23 cellular contexts compared by ENCODE assay signal in the genomic region with DNA sequence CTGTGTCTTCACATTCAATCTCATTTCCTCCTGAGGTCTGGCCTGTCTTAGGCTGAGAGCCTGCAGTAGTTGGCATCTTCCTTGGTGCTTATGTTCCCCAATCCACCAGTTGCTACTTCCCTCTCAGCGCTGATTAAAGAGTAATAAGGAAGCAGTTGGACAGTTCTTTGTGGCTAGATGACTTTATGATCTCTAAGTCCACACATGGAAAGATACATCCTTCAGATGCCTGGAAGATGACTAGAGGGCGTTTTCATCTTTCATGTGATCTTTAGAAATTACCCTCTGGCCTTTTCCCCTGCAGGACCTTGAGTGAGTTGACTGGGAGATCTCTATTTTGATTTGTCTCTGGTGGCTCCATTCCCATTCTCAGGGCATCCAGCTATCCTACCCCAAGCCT.
"Had no signal": no experiment of that assay in that cellular context is flagged by ENCODE, and none has a peak within 500 bp of the region (broad histone marks: within the 10 kb centered on the region; RNA-seq: fewer than 3 reads in every experiment).

No MANE protein-coding gene starts in this region.

- H3K4me3 Mint-ChIP-seq: endodermal cell, memory B cell, mesothelial cell of epicardium, naive B cell, nephron had no signal

- H3K27me3 ChIP-seq: left lung, stomach, upper lobe of left lung, vagina had no signal

- ATAC-seq: left lung, lower lobe of right lung, sciatic nerve had no signal

- H3K4me3 ChIP-seq: coronary artery, left lung, lower lobe of right lung, skin epidermis, stomach, thoracic aorta, upper lobe of left lung, vagina had no signal

- H3K27me3 Mint-ChIP-seq: memory B cell had no signal

- H3K36me3 ChIP-seq: left lung, lower lobe of right lung, stomach, thoracic aorta, upper lobe of left lung, vagina had no signal

- H3K36me3 Mint-ChIP-seq: memory B cell, mesothelial cell of epicardium, naive B cell had no signal

- H3K9me3 ChIP-seq: left lung, lower lobe of right lung, stomach, thoracic aorta, upper lobe of left lung, vagina had no signal

- H3K4me1 Mint-ChIP-seq: memory B cell, naive B cell had no signal

- DNase-seq: effector CD4-positive, alpha-beta T cell; endodermal cell; erythroblast; foreskin melanocyte; head of caudate nucleus; hippocampal formation; left lung; lower lobe of right lung; naive B cell; occipital lobe; stimulated activated CD4-positive, alpha-beta T cell treated with anti-CD3 and anti-CD28 coated beads, Interleukin-12 subunit alpha, Interleukin-12 subunit beta, amount 100 ng/mL, for 4 hours; stimulated activated naive CD4-positive, alpha-beta T cell; stomach; substantia nigra; upper lobe of left lung had no signal

- H3K4me1 ChIP-seq: lower lobe of right lung, upper lobe of left lung, vagina had no signal

- H3K27ac Mint-ChIP-seq: endodermal cell, memory B cell, mesothelial cell of epicardium, nephron had no signal

- H3K9me3 Mint-ChIP-seq: endodermal cell, memory B cell, nephron had no signal

- H3K27ac ChIP-seq: coronary artery, left lung, lower lobe of right lung, skin epidermis, stomach, thoracic aorta, upper lobe of left lung, vagina had no signal
